Comparison of ENCODE assay signal across 27 cellular contexts in the genomic region with DNA sequence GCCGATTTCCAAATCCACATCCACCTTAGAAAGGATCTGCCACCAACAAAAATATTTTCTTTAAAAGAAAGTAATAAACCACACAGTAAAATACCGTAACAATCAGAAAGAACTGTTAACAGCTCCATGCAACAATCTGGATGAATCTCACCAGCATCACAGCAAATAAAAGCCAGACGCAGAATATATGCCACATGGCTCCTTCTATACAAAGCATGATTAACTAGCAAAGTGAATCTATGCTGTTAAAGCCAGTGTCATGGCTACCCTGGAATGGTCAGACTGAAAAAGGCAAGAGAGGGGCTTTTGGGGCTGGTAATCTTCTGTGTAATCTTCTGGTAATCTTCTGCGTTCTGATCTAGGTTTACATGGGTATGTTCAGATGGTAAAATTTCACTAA.
"Had no signal": no experiment of that assay in that cellular context is flagged by ENCODE, and none has a peak within 500 bp of the region (broad histone marks: within the 10 kb centered on the region; RNA-seq: fewer than 3 reads in every experiment).

No MANE protein-coding gene starts in this region.

- H3K4me3 Mint-ChIP-seq: activated CD4-positive, alpha-beta T cell treated with anti-CD3 and anti-CD28 coated beads, Interleukin-2, amount 10 ng/mL, durations not matched to agents 24 days and 14 days; activated CD8-positive, alpha-beta T cell treated with anti-CD3 and anti-CD28 coated beads for 36 hours; activated naive CD4-positive, alpha-beta T cell treated with anti-CD3 and anti-CD28 coated beads, Interleukin-2, amount 10 ng/mL, durations not matched to agents 7 days and 5 days; activated naive CD8-positive, alpha-beta T cell; activated naive CD8-positive, alpha-beta T cell treated with anti-CD3 and anti-CD28 coated beads, Interleukin-2, amount 50 U/mL, for 24 hours; activated T-helper 1 cell treated with anti-CD3 and anti-CD28 coated beads, Interleukin-12 subunit alpha, Interleukin-12 subunit beta, Interleukin-2, Interleukin-4 antibody, amounts not matched to agents 30 ng/mL and 10 ng/mL and 1 ng/mL, durations not matched to agents 14 hours and 24 hours and 36 hours; brain had no signal

- H3K4me3 ChIP-seq: K562, Peyer's patch, SJSA1 had no signal

- H3K27me3 Mint-ChIP-seq: activated CD4-positive, alpha-beta T cell treated with anti-CD3 and anti-CD28 coated beads, Interleukin-2, amount 10 ng/mL, durations not matched to agents 24 days and 14 days; activated CD8-positive, alpha-beta T cell treated with anti-CD3 and anti-CD28 coated beads for 36 hours; activated naive CD4-positive, alpha-beta T cell treated with anti-CD3 and anti-CD28 coated beads, Interleukin-2, amount 10 ng/mL, durations not matched to agents 7 days and 5 days; activated naive CD8-positive, alpha-beta T cell; activated naive CD8-positive, alpha-beta T cell treated with anti-CD3 and anti-CD28 coated beads, Interleukin-2, amount 50 U/mL, for 24 hours; brain had no signal

- H3K9me3 ChIP-seq: Peyer's patch, SJSA1 had no signal

- H3K27me3 ChIP-seq: Peyer's patch, SJSA1 had no signal

- H3K4me1 Mint-ChIP-seq: activated naive CD4-positive, alpha-beta T cell treated with anti-CD3 and anti-CD28 coated beads, Interleukin-2, amount 10 ng/mL, durations not matched to agents 7 days and 5 days had no signal

- H3K9me3 Mint-ChIP-seq: activated CD4-positive, alpha-beta T cell treated with anti-CD3 and anti-CD28 coated beads, Interleukin-2, amount 10 ng/mL, durations not matched to agents 24 days and 14 days; activated naive CD4-positive, alpha-beta T cell treated with anti-CD3 and anti-CD28 coated beads, Interleukin-2, amount 10 ng/mL, durations not matched to agents 7 days and 5 days; activated T-helper 1 cell treated with anti-CD3 and anti-CD28 coated beads, Interleukin-12 subunit alpha, Interleukin-12 subunit beta, Interleukin-2, Interleukin-4 antibody, amounts not matched to agents 30 ng/mL and 10 ng/mL and 1 ng/mL, durations not matched to agents 14 hours and 24 hours and 36 hours; brain had no signal

- H3K27ac ChIP-seq: Peyer's patch, SJSA1 had no signal

- DNase-seq: activated CD4-positive, alpha-beta T cell treated with anti-CD3 and anti-CD28 coated beads, Interleukin-2, amount 10 ng/mL, durations not matched to agents 24 days and 14 days; activated CD4-positive, alpha-beta T cell treated with anti-CD3 and anti-CD28 coated beads, Interleukin-2, amount 50 U/mL, for 4 hours; activated CD8-positive, alpha-beta T cell treated with anti-CD3 and anti-CD28 coated beads for 36 hours; activated naive CD4-positive, alpha-beta T cell treated with anti-CD3 and anti-CD28 coated beads, Interleukin-2, amount 10 ng/mL, durations not matched to agents 7 days and 5 days; activated naive CD8-positive, alpha-beta T cell treated with anti-CD3 and anti-CD28 coated beads, Interleukin-2, amount 50 U/mL, for 24 hours; activated T-cell treated with anti-CD3 and anti-CD28 coated beads, Interleukin-2, amount 50 U/mL, for 1 hour; anterior cingulate cortex; caudate nucleus; cerebellar nuclear complex; NCI-H1092 treated with DMSO at 0.1 percent for 48 hours; NCI-H1417; NCI-H187 treated with DMSO at 0.1 percent for 48 hours; NCI-H2081; NCI-H226; NCI-H446 treated with DMSO at 0.1 percent for 48 hours; NCI-H524 treated with DMSO at 0.1 percent for 48 hours; PC-3; Peyer's patch; RPMI8226; SHP77 treated with DMSO at 0.1 percent for 48 hours; SW 1271; T1000 had no signal

- H3K27ac Mint-ChIP-seq: activated CD4-positive, alpha-beta T cell treated with anti-CD3 and anti-CD28 coated beads, Interleukin-2, amount 10 ng/mL, durations not matched to agents 24 days and 14 days; activated CD8-positive, alpha-beta T cell treated with anti-CD3 and anti-CD28 coated beads for 36 hours; activated naive CD4-positive, alpha-beta T cell treated with anti-CD3 and anti-CD28 coated beads, Interleukin-2, amount 10 ng/mL, durations not matched to agents 7 days and 5 days; activated naive CD8-positive, alpha-beta T cell; activated T-helper 1 cell treated with anti-CD3 and anti-CD28 coated beads, Interleukin-12 subunit alpha, Interleukin-12 subunit beta, Interleukin-2, Interleukin-4 antibody, amounts not matched to agents 30 ng/mL and 10 ng/mL and 1 ng/mL, durations not matched to agents 14 hours and 24 hours and 36 hours had no signal

- H3K4me1 ChIP-seq: Peyer's patch, SJSA1 had no signal
